In genomic region chr9:35714123-35714522, GRCh38 we compare ENCODE assay signal across 12 cellular contexts.
"Had no signal": no experiment of that assay in that cellular context is flagged by ENCODE, and none has a peak within 500 bp of the region (broad histone marks: within the 10 kb centered on the region; RNA-seq: fewer than 3 reads in every experiment).

No MANE protein-coding gene starts in this region.

- DNase-seq: activated gamma-delta T cell treated with Interleukin-2 at 50 U/mL for 16 hours; activated T-cell treated with anti-CD3 and anti-CD28 coated beads, Interleukin-2, amount 50 U/mL, for 1 hour; adrenal gland; kidney glomerular epithelial cell; midbrain; retina; stimulated activated CD4-positive, alpha-beta T cell treated with anti-CD3 and anti-CD28 coated beads, Interleukin-4, amount 100 ng/mL, for 4 hours; transverse colon had no signal

- ATAC-seq: activated CD4-positive, CD25-positive, alpha-beta regulatory T cell treated with anti-CD3 and anti-CD28 coated beads, Interleukin-2, amount 50 U/mL, for 24 hours had no signal

- H3K27me3 ChIP-seq: adrenal gland, hepatocyte, transverse colon had no signal

- H3K4me3 Mint-ChIP-seq: brain had no signal

- H2AFZ ChIP-seq: hepatocyte had no signal

- H3K4me2 ChIP-seq: hepatocyte had no signal

- H3K79me2 ChIP-seq: hepatocyte had no signal

- H3K27ac ChIP-seq: adrenal gland, hepatocyte, skin epidermis, transverse colon had no signal

- H3K4me1 Mint-ChIP-seq: brain had no signal

- H3K9me3 Mint-ChIP-seq: brain had no signal

- H3K4me3 ChIP-seq: adrenal gland, hepatocyte, skin epidermis, transverse colon had no signal

- H3K9me3 ChIP-seq: adrenal gland, transverse colon had no signal

- H3K4me1 ChIP-seq: adrenal gland, transverse colon had no signal
